ENCODE assay signal across 8 cellular contexts in genomic region chr12:11651785-11652184, GRCh38. TPM values are rescaled to one million over a fixed set of nuclear protein-coding genes. Genes with fewer than 3 reads are reported as not detected.
A peak's percentile ranks its signal among the peaks of the same experiment; 100 is the strongest.
DNase-seq lines count a peak whose midpoint lies in the region; ATAC-seq, FAIRE-seq and TF ChIP-seq lines count a peak whose summit lies in the region.

No MANE protein-coding gene starts in this region.

- no peak for TF ChIP-seq CTCF in endodermal cell (conservative IDR thresholded peaks at IDR 0.05)

- H3K9me3 Mint-ChIP-seq in endodermal cell: no peaks in the 10 kb centered on the region

- no peaks in the 10 kb centered on the region for H3K27me3 Mint-ChIP-seq in endodermal cell (ENCODE audit: insufficient read depth)

- no peak for TF ChIP-seq POLR2A in H54 (IDR thresholded peaks at IDR 0.05; ENCODE audit: low read depth, low read length)

- H3K9me3 ChIP-seq in endodermal cell (ENCODE audit: control insufficient read depth, low read length) (no peaks in the 10 kb centered on the region), neuron (ENCODE audit: low read length) (no peaks in the 10 kb centered on the region)

- H3K4me3 Mint-ChIP-seq in endodermal cell: no peak overlapping the region

- WGBS in endodermal cell (ENCODE audit: insufficient coverage in 1 of 2, insufficient read length in 1 of 2), 2 experiments: 65 to 80% methylated on average over 2 to 6 of the region's 6 CpGs

- no peak for DNase-seq in H54 (ENCODE audit: insufficient read length, low spot score)
- DNase-seq in OCI-M1 (lab: John Stamatoyannopoulos, UW): peak; percentile 61
- peak; percentile 29 for DNase-seq in endodermal cell
- DNase-seq in NK-92 (lab: John Stamatoyannopoulos, UW; ENCODE audit: unreplicated experiment): no peak
- no peak for DNase-seq in activated gamma-delta T cell (lab: John Stamatoyannopoulos, UW)
- no peak for DNase-seq in stimulated activated CD8-positive, alpha-beta memory T cell treated with anti-CD3 and anti-CD28 coated beads, Interleukin-4, amount 100 ng/mL, for 48 hours

- H3K4me3 ChIP-seq in endodermal cell (ENCODE audit: low read length) (peak overlapping the region; percentile 91), neuron (ENCODE audit: low read length) (peak overlapping the region; percentile 80)

- H2AFZ ChIP-seq in neuron (ENCODE audit: low read depth, low read length): peak overlapping the region; percentile 16

- no peak overlapping the region for H3K27ac ChIP-seq in endodermal cell (ENCODE audit: low read depth, low read length)

- no peak overlapping the region for H3K9ac ChIP-seq in endodermal cell (ENCODE audit: extremely low read depth, low read length, poor library complexity, severe bottlenecking)

- H3K4me1 ChIP-seq in endodermal cell (ENCODE audit: control insufficient read depth, insufficient read depth, low read length) (peaks cover 9% of the 10 kb centered on the region), neuron (ENCODE audit: insufficient read depth, low read length) (peaks cover 23% of the 10 kb centered on the region)

- no peaks in the 10 kb centered on the region for H3K36me3 Mint-ChIP-seq in endodermal cell (ENCODE audit: low read depth)

- peaks cover 3% of the 10 kb centered on the region for H3K27me3 ChIP-seq in endodermal cell (ENCODE audit: control insufficient read depth, insufficient read depth, low read length, poor library complexity, severe bottlenecking)
- H3K27me3 ChIP-seq in neuron (ENCODE audit: insufficient read depth, low read length): no peaks in the 10 kb centered on the region

- H3K27ac Mint-ChIP-seq in endodermal cell: no peak overlapping the region

- FAIRE-seq in H54 (lab: Jason Lieb, UNC): peak; percentile 6

- no peak for ATAC-seq in HG02970 (IDR thresholded peaks at IDR 0.05; ENCODE audit: low FRiP score, unreplicated experiment)

- H3K36me3 ChIP-seq in endodermal cell (ENCODE audit: control insufficient read depth, insufficient read depth, low read length) (no peaks in the 10 kb centered on the region), neuron (ENCODE audit: insufficient read depth, low read length) (no peaks in the 10 kb centered on the region)

- peaks cover 33% of the 10 kb centered on the region for H3K4me1 Mint-ChIP-seq in endodermal cell

RNA-seq across cellular contexts. Expression of gene ETV6, which starts 2.3 kb away (rescaled TPM):
- total RNA-seq in endodermal cell: 10 to 100 TPM in 1 of 2 donors, 1 to 10 TPM in 1; 9.3 to 22.1 TPM
- 7.5 TPM for polyA plus RNA-seq in endodermal cell (2013, experiment 1 of 2)
- 7.7 TPM for polyA plus RNA-seq in endodermal cell (2013, experiment 2 of 2)

Comparison
In these comparisons a context has a peak if more than half of its experiments do, and no peak if none do; other contexts are left out.
1. DNase-seq: peak in OCI-M1 (single experiment) and endodermal cell (single experiment); none in H54 (single experiment), NK-92 (single experiment), activated gamma-delta T cell (single experiment) and stimulated activated CD8-positive, alpha-beta memory T cell treated with anti-CD3 and anti-CD28 coated beads, Interleukin-4, amount 100 ng/mL, for 48 hours (single experiment).